Comparison of ENCODE assay signal across 17 cellular contexts in the genomic region with DNA sequence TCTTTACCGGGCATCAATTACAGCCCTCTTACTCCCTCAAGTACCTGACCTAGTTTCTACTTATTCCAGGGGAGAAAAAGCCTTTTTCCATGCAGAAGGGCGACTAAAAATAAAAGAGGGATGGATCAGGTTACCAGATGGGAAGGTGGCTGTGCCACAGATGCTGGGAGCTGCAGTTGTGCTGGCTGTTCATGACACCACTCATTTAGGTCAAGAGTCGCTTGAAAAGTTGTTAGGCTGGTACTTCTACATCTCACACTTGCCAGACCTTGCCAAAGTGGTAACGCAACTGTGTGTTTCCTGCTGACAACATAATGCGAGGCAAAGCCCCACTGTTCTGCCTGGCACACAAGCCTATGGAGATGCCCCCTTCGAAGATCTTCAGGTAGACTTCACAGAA.
"Had no signal": no experiment of that assay in that cellular context is flagged by ENCODE, and none has a peak within 500 bp of the region (broad histone marks: within the 10 kb centered on the region; RNA-seq: fewer than 3 reads in every experiment).

No MANE protein-coding gene starts in this region.

- H2AFZ ChIP-seq: neural progenitor cell, parathyroid adenoma had no signal

- DNase-seq: cortex of kidney; effector memory CD8-positive, alpha-beta T cell; hypothalamus; mammary epithelial cell; mesendoderm; midbrain; naive thymus-derived CD4-positive, alpha-beta T cell; right lobe of liver; small intestine; stimulated activated CD4-positive, alpha-beta T cell treated with anti-CD3 and anti-CD28 coated beads, Interleukin-15, amount 100 ng/mL, for 24 hours; stimulated activated CD4-positive, alpha-beta T cell treated with anti-CD3 and anti-CD28 coated beads, Interleukin-4, amount 100 ng/mL, for 1 hour; stimulated activated CD8-positive, alpha-beta memory T cell treated with anti-CD3 and anti-CD28 coated beads, Interleukin-4, amount 100 ng/mL, for 48 hours; stimulated activated naive CD4-positive, alpha-beta T cell; stimulated activated naive CD8-positive, alpha-beta T cell treated with anti-CD3 and anti-CD28 coated beads, Interleukin-15, amount 100 ng/mL, for 72 hours; tibial artery had no signal

- H3K27me3 ChIP-seq: neural progenitor cell, right lobe of liver, tibial artery had no signal

- ATAC-seq: effector memory CD8-positive, alpha-beta T cell; naive thymus-derived CD4-positive, alpha-beta T cell; right lobe of liver; stimulated activated naive CD8-positive, alpha-beta T cell treated with anti-CD3 and anti-CD28 coated beads, Interleukin-15, amount 100 ng/mL, for 72 hours had no signal

- H3K4me2 ChIP-seq: neural progenitor cell had no signal

- H3K27ac ChIP-seq: neural progenitor cell, parathyroid adenoma, right lobe of liver, tibial artery had no signal

- H3K4me1 ChIP-seq: neural progenitor cell, parathyroid adenoma, right lobe of liver, tibial artery had no signal

- H3K4me3 ChIP-seq: neural progenitor cell, right lobe of liver, tibial artery had no signal

- H3K36me3 ChIP-seq: neural progenitor cell, right lobe of liver, tibial artery had no signal

- H3K9me3 ChIP-seq: right lobe of liver, tibial artery had no signal

- H3K79me2 ChIP-seq: parathyroid adenoma had no signal
